ENCODE assay signal across 37 cellular contexts in genomic region chr1:216450252-216450651, GRCh38. TPM values are rescaled to one million over a fixed set of nuclear protein-coding genes. Genes with fewer than 3 reads are reported as not detected.
"Had no signal": no experiment of that assay in that cellular context is flagged by ENCODE, and none has a peak within 500 bp of the region (broad histone marks: within the 10 kb centered on the region; RNA-seq: fewer than 3 reads in every experiment).

No MANE protein-coding gene starts in this region.

- H3K27ac ChIP-seq: brain microvascular endothelial cell, cardiac muscle cell, PC-9, VCaP had no signal

- H3K27me3 Mint-ChIP-seq: activated B cell treated with CpG ODN at 0.5 μM for 24 hours; activated CD4-positive, alpha-beta memory T cell treated with anti-CD3 and anti-CD28 coated beads, Interleukin-2, amount 10 ng/mL, durations not matched to agents 7 days and 5 days; activated CD8-positive, alpha-beta memory T cell treated with anti-CD3 and anti-CD28 coated beads, Interleukin-2, amount 10 ng/mL, durations not matched to agents 7 days and 5 days; activated naive CD4-positive, alpha-beta T cell treated with anti-CD3 and anti-CD28 coated beads, Interleukin-2, amount 10 ng/mL, durations not matched to agents 7 days and 5 days; activated naive CD8-positive, alpha-beta T cell; activated naive CD8-positive, alpha-beta T cell treated with anti-CD3 and anti-CD28 coated beads, Interleukin-2, amount 50 U/mL, for 24 hours; central memory CD8-positive, alpha-beta T cell; IgD-negative memory B cell had no signal

- H2AFZ ChIP-seq: PC-9 had no signal

- H3K27ac Mint-ChIP-seq: activated B cell treated with CpG ODN at 0.5 μM for 24 hours; activated CD4-positive, alpha-beta memory T cell treated with anti-CD3 and anti-CD28 coated beads, Interleukin-2, amount 10 ng/mL, durations not matched to agents 7 days and 5 days; activated CD8-positive, alpha-beta memory T cell treated with anti-CD3 and anti-CD28 coated beads, Interleukin-2, amount 10 ng/mL, durations not matched to agents 7 days and 5 days; activated naive CD4-positive, alpha-beta T cell treated with anti-CD3 and anti-CD28 coated beads, Interleukin-2, amount 10 ng/mL, durations not matched to agents 7 days and 5 days; activated naive CD8-positive, alpha-beta T cell; activated naive CD8-positive, alpha-beta T cell treated with anti-CD3 and anti-CD28 coated beads, Interleukin-2, amount 50 U/mL, for 24 hours had no signal

- DNase-seq: activated B cell treated with CpG ODN at 0.5 μM for 24 hours; activated CD4-positive, alpha-beta memory T cell treated with anti-CD3 and anti-CD28 coated beads, Interleukin-2, amount 10 ng/mL, durations not matched to agents 7 days and 5 days; activated CD4-positive, alpha-beta T cell treated with anti-CD3 and anti-CD28 coated beads for 4 hours; activated CD4-positive, CD25-positive, alpha-beta regulatory T cell treated with anti-CD3 and anti-CD28 coated beads, Interleukin-2, amount 50 U/mL, for 72 hours; activated CD8-positive, alpha-beta memory T cell treated with anti-CD3 and anti-CD28 coated beads for 24 hours; activated CD8-positive, alpha-beta memory T cell treated with anti-CD3 and anti-CD28 coated beads, Interleukin-2, amount 10 ng/mL, durations not matched to agents 7 days and 5 days; activated CD8-positive, alpha-beta memory T cell treated with anti-CD3 and anti-CD28 coated beads, Interleukin-2, amount 50 U/mL, for 48 hours; activated effector memory CD4-positive, alpha-beta T cell treated with Interleukin-2 at 50 U/mL for 16 hours; activated naive CD4-positive, alpha-beta T cell treated with anti-CD3 and anti-CD28 coated beads, Interleukin-2, amount 10 ng/mL, durations not matched to agents 7 days and 5 days; activated naive CD8-positive, alpha-beta T cell treated with anti-CD3 and anti-CD28 coated beads, Interleukin-2, amount 50 U/mL, for 24 hours; activated T-cell treated with anti-CD3 and anti-CD28 coated beads, Interleukin-2, amount 50 U/mL, for 48 hours; anterior cingulate cortex; brain microvascular endothelial cell; Karpas-422; KBM-7; NCI-H1048; NCI-H1694; NCI-H1930; NCI-H2081 treated with DMSO at 0.1 percent for 48 hours; NCI-H2171 treated with DMSO at 0.1 percent for 48 hours; NCI-H2227 treated with DMSO at 0.1 percent for 48 hours; NCI-H446 treated with DMSO at 0.1 percent for 48 hours; NCI-H524; PC-9; Right ventricle myocardium superior; SW 1271; T-helper 1 cell; T-helper 2 cell; T-helper 9 cell had no signal

- H3K36me3 ChIP-seq: brain microvascular endothelial cell, cardiac muscle cell had no signal

- H3K9me3 Mint-ChIP-seq: activated B cell treated with CpG ODN at 0.5 μM for 24 hours, IgD-negative memory B cell had no signal

- H3K27me3 ChIP-seq: brain microvascular endothelial cell, cardiac muscle cell had no signal

- H3K4me2 ChIP-seq: PC-9 had no signal

- H3K4me1 Mint-ChIP-seq: activated B cell treated with CpG ODN at 0.5 μM for 24 hours; activated CD4-positive, alpha-beta memory T cell treated with anti-CD3 and anti-CD28 coated beads, Interleukin-2, amount 10 ng/mL, durations not matched to agents 7 days and 5 days; activated CD8-positive, alpha-beta memory T cell treated with anti-CD3 and anti-CD28 coated beads, Interleukin-2, amount 10 ng/mL, durations not matched to agents 7 days and 5 days; activated naive CD4-positive, alpha-beta T cell treated with anti-CD3 and anti-CD28 coated beads, Interleukin-2, amount 10 ng/mL, durations not matched to agents 7 days and 5 days; activated naive CD8-positive, alpha-beta T cell treated with anti-CD3 and anti-CD28 coated beads, Interleukin-2, amount 50 U/mL, for 24 hours; central memory CD8-positive, alpha-beta T cell had no signal

- H3K4me3 ChIP-seq: cardiac muscle cell, PC-9 had no signal

- H3K36me3 Mint-ChIP-seq: activated CD8-positive, alpha-beta memory T cell treated with anti-CD3 and anti-CD28 coated beads, Interleukin-2, amount 10 ng/mL, durations not matched to agents 7 days and 5 days; activated naive CD4-positive, alpha-beta T cell treated with anti-CD3 and anti-CD28 coated beads, Interleukin-2, amount 10 ng/mL, durations not matched to agents 7 days and 5 days; activated naive CD8-positive, alpha-beta T cell; IgD-negative memory B cell had no signal

- H3K4me3 Mint-ChIP-seq: activated B cell treated with CpG ODN at 0.5 μM for 24 hours; activated CD4-positive, alpha-beta memory T cell treated with anti-CD3 and anti-CD28 coated beads, Interleukin-2, amount 10 ng/mL, durations not matched to agents 7 days and 5 days; activated CD8-positive, alpha-beta memory T cell treated with anti-CD3 and anti-CD28 coated beads, Interleukin-2, amount 10 ng/mL, durations not matched to agents 7 days and 5 days; activated naive CD4-positive, alpha-beta T cell treated with anti-CD3 and anti-CD28 coated beads, Interleukin-2, amount 10 ng/mL, durations not matched to agents 7 days and 5 days; activated naive CD8-positive, alpha-beta T cell; activated naive CD8-positive, alpha-beta T cell treated with anti-CD3 and anti-CD28 coated beads, Interleukin-2, amount 50 U/mL, for 24 hours; central memory CD8-positive, alpha-beta T cell; IgD-negative memory B cell had no signal

RNA-seq across cellular contexts. Expression of gene USH2A, which starts 27.0 kb away (rescaled TPM):
- total RNA-seq: activated B cell treated with CpG ODN at 0.5 μM for 24 hours; activated CD4-positive, alpha-beta memory T cell treated with anti-CD3 and anti-CD28 coated beads, Interleukin-2, amount 10 ng/mL, durations not matched to agents 7 days and 5 days; activated CD8-positive, alpha-beta memory T cell treated with anti-CD3 and anti-CD28 coated beads, Interleukin-2, amount 10 ng/mL, durations not matched to agents 7 days and 5 days; chondrocyte; MCF 10A; OCI-LY7; PC-9 had no signal
